ENCODE assay signal across 8 cellular contexts in the genomic region with DNA sequence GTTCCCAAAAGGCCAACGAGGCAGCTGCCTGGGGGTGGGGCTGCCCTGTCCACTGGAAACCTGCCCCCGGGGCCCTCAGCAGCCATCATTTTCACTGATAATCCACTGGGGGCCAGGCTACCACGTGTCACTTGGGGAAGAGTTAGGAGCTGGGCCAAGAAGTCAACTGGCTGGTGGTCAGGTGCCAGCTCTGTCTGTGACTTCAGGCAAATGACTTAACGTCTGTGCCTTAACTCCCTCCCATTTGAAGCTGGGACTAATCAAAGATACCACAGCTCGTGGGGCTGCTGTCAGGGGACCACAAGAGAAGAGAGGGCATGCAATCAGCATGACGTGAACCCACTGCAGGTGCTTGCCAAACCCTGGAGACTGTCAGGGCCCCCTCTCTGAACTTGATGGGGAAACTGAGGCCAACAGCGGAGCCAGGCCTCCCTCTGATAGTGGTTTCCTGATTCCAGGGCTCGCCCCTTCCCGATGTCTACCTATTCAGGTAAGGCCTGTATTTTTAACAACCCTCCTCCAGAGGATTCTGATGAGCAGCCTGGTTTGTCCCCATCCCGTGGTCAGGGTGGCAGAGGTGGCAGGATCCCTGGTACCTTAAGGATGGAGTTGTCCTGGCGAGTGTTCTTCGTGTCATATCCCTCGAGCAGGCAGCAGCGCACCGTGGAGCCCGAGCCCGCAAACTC. TPM values are rescaled to one million over a fixed set of nuclear protein-coding genes. Genes with fewer than 3 reads are reported as not detected.
DNase-seq lines count a peak whose midpoint lies in the region; TF ChIP-seq lines count a peak whose summit lies in the region.
"Had no signal": no experiment of that assay in that cellular context is flagged by ENCODE, and none has a peak within 500 bp of the region (broad histone marks: within the 10 kb centered on the region; RNA-seq: fewer than 3 reads in every experiment).

No MANE protein-coding gene starts in this region.

- no peaks in the 10 kb centered on the region for H3K9me2 ChIP-seq in OCI-LY1 (ENCODE audit: low read depth, low read length)

- no peaks in the 10 kb centered on the region for H3F3A ChIP-seq in OCI-LY1 (ENCODE audit: insufficient read depth, low read length)

- H3K4me3 ChIP-seq in OCI-LY1 (ENCODE audit: low read depth, low read length, poor library complexity, severe bottlenecking) = no peak overlapping the region
- peak overlapping the region; percentile 19 to 75 (median 55) for H3K4me3 ChIP-seq in dorsolateral prefrontal cortex
- H3K4me3 ChIP-seq in osteoblast (ENCODE audit: insufficient read depth, low read length) = no peak overlapping the region

- H3K27me3 ChIP-seq in OCI-LY1 (ENCODE audit: insufficient read depth, low read length) (no peaks in the 10 kb centered on the region), dorsolateral prefrontal cortex (no peaks in the 10 kb centered on the region), osteoblast (ENCODE audit: insufficient read depth, low read length) (no peaks in the 10 kb centered on the region)

- H3K36me3 ChIP-seq in OCI-LY1 (ENCODE audit: insufficient read depth, low read length) = peaks cover 49% of the 10 kb centered on the region
- peaks cover 3% of the 10 kb centered on the region for H3K36me3 ChIP-seq in osteoblast (ENCODE audit: insufficient read depth, low read length)

- H4K20me1 ChIP-seq in OCI-LY1 (ENCODE audit: insufficient read depth, low read length) (no peaks in the 10 kb centered on the region), osteoblast (ENCODE audit: insufficient read depth, low read length) (peaks cover 30% of the 10 kb centered on the region)

- peaks cover 28% of the 10 kb centered on the region for H3K4me1 Mint-ChIP-seq in activated T-helper 2 cell treated with anti-CD3 and anti-CD28 coated beads, Interferon-gamma antibody, Interleukin-2, Interleukin-4, amounts not matched to agents 10 μg/mL and 5 μg/mL and 100 μg/mL, durations not matched to agents 14 hours and 24 hours and 36 hours (ENCODE audit: low read depth)

- H3K27ac ChIP-seq in OCI-LY1 (ENCODE audit: low read depth, low read length, poor library complexity, severe bottlenecking) (peak overlapping the region; percentile 43), dorsolateral prefrontal cortex (peak overlapping the region; percentile 78 to 100 (median 97)), osteoblast (ENCODE audit: low read depth, low read length) (no peak overlapping the region)

- H3K36me3 Mint-ChIP-seq in activated T-helper 2 cell treated with anti-CD3 and anti-CD28 coated beads, Interferon-gamma antibody, Interleukin-2, Interleukin-4, amounts not matched to agents 10 μg/mL and 5 μg/mL and 100 μg/mL, durations not matched to agents 14 hours and 24 hours and 36 hours (ENCODE audit: low read depth) = peaks cover 44% of the 10 kb centered on the region

- peaks cover 20% of the 10 kb centered on the region for H3K79me2 ChIP-seq in OCI-LY1 (ENCODE audit: insufficient read depth, low read length)
- peaks cover 70% of the 10 kb centered on the region for H3K79me2 ChIP-seq in osteoblast (ENCODE audit: insufficient read depth, low read length)

- DNase-seq in dorsolateral prefrontal cortex = peak in 7 of 10 donors; percentile 64 to 86 (median 74)
- peak; percentile 31 for DNase-seq in occipital lobe (lab: John Stamatoyannopoulos, UW)
- DNase-seq in osteoblast (ENCODE audit: insufficient read length, low spot score, missing footprints) = no peak
- DNase-seq in activated T-helper 2 cell treated with anti-CD3 and anti-CD28 coated beads, Interferon-gamma antibody, Interleukin-2, Interleukin-4, amounts not matched to agents 10 μg/mL and 5 μg/mL and 100 μg/mL, durations not matched to agents 14 hours and 24 hours and 36 hours (ENCODE audit: low spot score) = no peak
- DNase-seq in hepatic stellate cell (ENCODE audit: low spot score) = no peak
- DNase-seq: mesendoderm, NCI-H446 had no signal

- H3K4me2 ChIP-seq in OCI-LY1 (ENCODE audit: low read length) = no peak overlapping the region
- no peak overlapping the region for H3K4me2 ChIP-seq in osteoblast (ENCODE audit: insufficient read depth, low read length)

- no peak overlapping the region for H3K27ac Mint-ChIP-seq in activated T-helper 2 cell treated with anti-CD3 and anti-CD28 coated beads, Interferon-gamma antibody, Interleukin-2, Interleukin-4, amounts not matched to agents 10 μg/mL and 5 μg/mL and 100 μg/mL, durations not matched to agents 14 hours and 24 hours and 36 hours

- H3K9ac ChIP-seq in OCI-LY1 (ENCODE audit: low read length) = no peak overlapping the region

- H3K27me3 Mint-ChIP-seq in activated T-helper 2 cell treated with anti-CD3 and anti-CD28 coated beads, Interferon-gamma antibody, Interleukin-2, Interleukin-4, amounts not matched to agents 10 μg/mL and 5 μg/mL and 100 μg/mL, durations not matched to agents 14 hours and 24 hours and 36 hours (ENCODE audit: low read depth) = no peaks in the 10 kb centered on the region

- H3K4me1 ChIP-seq in OCI-LY1 (ENCODE audit: insufficient read depth, low read length, severe bottlenecking) = peaks cover 18% of the 10 kb centered on the region
- H3K4me1 ChIP-seq in osteoblast (ENCODE audit: insufficient read depth, low read length) = no peaks in the 10 kb centered on the region

- H3K9me3 ChIP-seq in OCI-LY1 (ENCODE audit: low read length) = no peaks in the 10 kb centered on the region
- H3K9me3 ChIP-seq in osteoblast (ENCODE audit: low read depth, low read length) = no peaks in the 10 kb centered on the region

- intact Hi-C loops in dorsolateral prefrontal cortex (cut with DNase I) = loop anchor here (1.0 to 10.0 kb wide), 4 partner anchors 21 to 145 kb away; a partner anchor contains a TSS
- intact Hi-C loops in activated T-helper 2 cell treated with anti-CD3 and anti-CD28 coated beads, Interferon-gamma antibody, Interleukin-2, Interleukin-4, amounts not matched to agents 10 μg/mL and 5 μg/mL and 100 μg/mL, durations not matched to agents 14 hours and 24 hours and 36 hours (cut with micrococcal nuclease) = no loop called here

- H3K9me3 Mint-ChIP-seq in activated T-helper 2 cell treated with anti-CD3 and anti-CD28 coated beads, Interferon-gamma antibody, Interleukin-2, Interleukin-4, amounts not matched to agents 10 μg/mL and 5 μg/mL and 100 μg/mL, durations not matched to agents 14 hours and 24 hours and 36 hours = no peaks in the 10 kb centered on the region

- TF ChIP-seq CTCF in OCI-LY1 (IDR thresholded peaks at IDR 0.05; ENCODE audit: low read length) (no peak), dorsolateral prefrontal cortex (IDR thresholded peaks at IDR 0.05 in 54 of 56, conservative IDR thresholded peaks at IDR 0.05 in 2 of 56; ENCODE audit: low read depth in 1 of 56, partially characterized antibody in 56 of 56) (peak in 4 of 56 donors; percentile 7 to 15 (median 11)), osteoblast (IDR thresholded peaks at IDR 0.05; ENCODE audit: extremely low read depth, low read depth, low read length) (no peak)

- H3K4me3 Mint-ChIP-seq in activated T-helper 2 cell treated with anti-CD3 and anti-CD28 coated beads, Interferon-gamma antibody, Interleukin-2, Interleukin-4, amounts not matched to agents 10 μg/mL and 5 μg/mL and 100 μg/mL, durations not matched to agents 14 hours and 24 hours and 36 hours (ENCODE audit: low read depth) = no peak overlapping the region

- H2AFZ ChIP-seq in OCI-LY1 (ENCODE audit: low read length) (no peak overlapping the region), osteoblast (ENCODE audit: low read length) (no peak overlapping the region)

RNA-seq across cellular contexts. Expression of a gene that starts 12.3 kb away (rescaled TPM):
- total RNA-seq in dorsolateral prefrontal cortex (10 to 100 TPM; 23.7 to 41.9 (median 31.9) TPM), occipital lobe (11.4 TPM), osteoblast (10.1 and 11.5 TPM in 2 replicates)
- 55.7 and 57.4 TPM in 2 replicates for total RNA-seq in activated T-helper 2 cell treated with anti-CD3 and anti-CD28 coated beads, Interferon-gamma antibody, Interleukin-2, Interleukin-4, amounts not matched to agents 10 μg/mL and 5 μg/mL and 100 μg/mL, durations not matched to agents 14 hours and 24 hours and 36 hours

RNA-seq across cellular contexts. Expression of a gene that starts 19.4 kb away (rescaled TPM):
- 10 to 100 TPM in 5 of 120 experiments, 1 to 10 TPM in 115; 1.2 to 13.2 (median 5.0) TPM for total RNA-seq in dorsolateral prefrontal cortex
- 1.4 TPM for total RNA-seq in occipital lobe
- 2.2 and 3.5 TPM in 2 replicates for total RNA-seq in osteoblast
- total RNA-seq in activated T-helper 2 cell treated with anti-CD3 and anti-CD28 coated beads, Interferon-gamma antibody, Interleukin-2, Interleukin-4, amounts not matched to agents 10 μg/mL and 5 μg/mL and 100 μg/mL, durations not matched to agents 14 hours and 24 hours and 36 hours = 1.4 and 3.4 TPM in 2 replicates

RNA-seq across cellular contexts. Expression of a gene that starts 30.8 kb away (rescaled TPM):
- total RNA-seq in dorsolateral prefrontal cortex (100 to 1,000 TPM in 117 of 120 experiments, 10 to 100 TPM in 3; 73.1 to 300 (median 141) TPM), occipital lobe (2.7 TPM), osteoblast (18.0 and 20.6 TPM in 2 replicates)
- 43.8 and 53.3 TPM in 2 replicates for total RNA-seq in activated T-helper 2 cell treated with anti-CD3 and anti-CD28 coated beads, Interferon-gamma antibody, Interleukin-2, Interleukin-4, amounts not matched to agents 10 μg/mL and 5 μg/mL and 100 μg/mL, durations not matched to agents 14 hours and 24 hours and 36 hours

RNA-seq across cellular contexts. Expression of a gene that starts 33.1 kb away (rescaled TPM):
- total RNA-seq in dorsolateral prefrontal cortex = 10 to 100 TPM; 13.2 to 58.0 (median 23.6) TPM
- 10.5 TPM for total RNA-seq in occipital lobe
- 29.5 and 33.7 TPM in 2 replicates for total RNA-seq in osteoblast
- total RNA-seq in activated T-helper 2 cell treated with anti-CD3 and anti-CD28 coated beads, Interferon-gamma antibody, Interleukin-2, Interleukin-4, amounts not matched to agents 10 μg/mL and 5 μg/mL and 100 μg/mL, durations not matched to agents 14 hours and 24 hours and 36 hours = 25.6 and 28.7 TPM in 2 replicates

RNA-seq across cellular contexts. Expression of a gene that starts 50.6 kb away (rescaled TPM):
- total RNA-seq in dorsolateral prefrontal cortex = 100 to 1,000 TPM in 113 of 120 experiments, 10 to 100 TPM in 7; 52.7 to 225 (median 137) TPM
- 31.8 TPM for total RNA-seq in occipital lobe
- total RNA-seq in osteoblast = 52.7 and 53.2 TPM in 2 replicates
- 60.3 and 60.7 TPM in 2 replicates for total RNA-seq in activated T-helper 2 cell treated with anti-CD3 and anti-CD28 coated beads, Interferon-gamma antibody, Interleukin-2, Interleukin-4, amounts not matched to agents 10 μg/mL and 5 μg/mL and 100 μg/mL, durations not matched to agents 14 hours and 24 hours and 36 hours

Comparison
In these comparisons a context has a peak if more than half of its experiments do, and no peak if none do; other contexts are left out.
1. H3K4me3 ChIP-seq: peak in dorsolateral prefrontal cortex (59 of 59); none in OCI-LY1 (single experiment) and osteoblast (single experiment).
2. DNase-seq: peak in dorsolateral prefrontal cortex (7 of 10) and occipital lobe (single experiment); none in osteoblast (single experiment), activated T-helper 2 cell treated with anti-CD3 and anti-CD28 coated beads, Interferon-gamma antibody, Interleukin-2, Interleukin-4, amounts not matched to agents 10 μg/mL and 5 μg/mL and 100 μg/mL, durations not matched to agents 14 hours and 24 hours and 36 hours (single experiment) and hepatic stellate cell (single experiment).